Comparison of ENCODE assay signal across 1 cellular context in the genomic region with DNA sequence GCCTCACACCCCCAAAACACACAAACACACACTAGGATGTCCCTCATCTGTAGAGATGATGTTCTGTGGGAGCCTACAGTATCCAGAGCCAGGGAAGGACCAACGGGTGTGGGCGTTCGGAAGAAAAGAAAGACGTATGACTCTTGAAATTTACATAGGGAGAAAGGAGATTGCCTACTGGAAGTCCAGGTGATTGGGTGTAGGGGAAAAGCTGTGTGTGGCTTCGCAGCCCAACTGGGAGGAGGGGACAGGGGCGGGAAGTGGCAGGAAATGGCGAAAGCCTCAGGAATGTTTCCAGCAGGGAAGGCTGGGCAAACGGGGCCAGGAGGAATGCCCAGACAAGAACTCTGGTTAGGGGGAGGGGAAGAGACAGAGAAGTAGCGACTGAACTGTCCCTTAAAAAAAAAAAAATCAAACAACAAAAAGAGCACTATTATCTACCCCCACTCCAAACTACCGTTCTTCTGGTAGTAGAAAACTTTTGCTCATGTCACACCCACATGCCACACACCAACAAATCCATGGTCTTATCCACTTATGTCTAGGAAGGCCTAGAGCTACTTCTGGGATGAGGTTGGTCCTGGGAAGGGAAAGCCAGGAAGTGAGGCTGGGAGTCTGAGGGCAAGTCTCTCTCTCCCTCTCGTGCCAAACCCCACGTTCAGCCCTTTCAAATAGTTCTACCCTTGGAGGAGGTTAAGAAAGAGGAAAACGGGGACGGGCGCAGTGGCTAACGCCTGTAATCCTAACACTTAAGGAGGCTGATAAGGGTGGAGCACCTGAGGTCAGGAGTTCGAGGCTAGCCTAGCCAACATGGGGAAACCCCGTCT.
TF ChIP-seq lines count a peak whose summit lies in the region.

No MANE protein-coding gene starts in this region.

TF ChIP-seq in IMR-90, 13 proteins besides CTCF, POLR2A, EP300 and RAD21:
- TF ChIP-seq, protein P1, sequence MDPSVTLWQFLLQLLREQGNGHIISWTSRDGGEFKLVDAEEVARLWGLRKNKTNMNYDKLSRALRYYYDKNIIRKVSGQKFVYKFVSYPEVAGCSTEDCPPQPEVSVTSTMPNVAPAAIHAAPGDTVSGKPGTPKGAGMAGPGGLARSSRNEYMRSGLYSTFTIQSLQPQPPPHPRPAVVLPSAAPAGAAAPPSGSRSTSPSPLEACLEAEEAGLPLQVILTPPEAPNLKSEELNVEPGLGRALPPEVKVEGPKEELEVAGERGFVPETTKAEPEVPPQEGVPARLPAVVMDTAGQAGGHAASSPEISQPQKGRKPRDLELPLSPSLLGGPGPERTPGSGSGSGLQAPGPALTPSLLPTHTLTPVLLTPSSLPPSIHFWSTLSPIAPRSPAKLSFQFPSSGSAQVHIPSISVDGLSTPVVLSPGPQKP (IDR thresholded peaks at IDR 0.05; ENCODE audit: borderline replicate concordance, low read depth, low read length) = no peak
- 0 out of 2 replicates have a peak, but pooled peaks have one; percentile 12 for TF ChIP-seq SMC3 (IDR thresholded peaks at IDR 0.05; ENCODE audit: low read depth, low read length)
- TF ChIP-seq CHD1 (IDR thresholded peaks at IDR 0.05; ENCODE audit: low read depth, low read length) = no peak
- TF ChIP-seq CEBPB (IDR thresholded peaks at IDR 0.05; ENCODE audit: low read depth, low read length) = peak; percentile 79
- TF ChIP-seq MXI1 (IDR thresholded peaks at IDR 0.05; ENCODE audit: borderline replicate concordance, low read depth, low read length) = peak; percentile 25; the same call in 1 of the 2 replicates
- TF ChIP-seq, protein P2, sequence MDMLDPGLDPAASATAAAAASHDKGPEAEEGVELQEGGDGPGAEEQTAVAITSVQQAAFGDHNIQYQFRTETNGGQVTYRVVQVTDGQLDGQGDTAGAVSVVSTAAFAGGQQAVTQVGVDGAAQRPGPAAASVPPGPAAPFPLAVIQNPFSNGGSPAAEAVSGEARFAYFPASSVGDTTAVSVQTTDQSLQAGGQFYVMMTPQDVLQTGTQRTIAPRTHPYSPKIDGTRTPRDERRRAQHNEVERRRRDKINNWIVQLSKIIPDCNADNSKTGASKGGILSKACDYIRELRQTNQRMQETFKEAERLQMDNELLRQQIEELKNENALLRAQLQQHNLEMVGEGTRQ (IDR thresholded peaks at IDR 0.05; ENCODE audit: low read depth, low read length) = no peak
